ENCODE assay signal across 27 cellular contexts in the genomic region with DNA sequence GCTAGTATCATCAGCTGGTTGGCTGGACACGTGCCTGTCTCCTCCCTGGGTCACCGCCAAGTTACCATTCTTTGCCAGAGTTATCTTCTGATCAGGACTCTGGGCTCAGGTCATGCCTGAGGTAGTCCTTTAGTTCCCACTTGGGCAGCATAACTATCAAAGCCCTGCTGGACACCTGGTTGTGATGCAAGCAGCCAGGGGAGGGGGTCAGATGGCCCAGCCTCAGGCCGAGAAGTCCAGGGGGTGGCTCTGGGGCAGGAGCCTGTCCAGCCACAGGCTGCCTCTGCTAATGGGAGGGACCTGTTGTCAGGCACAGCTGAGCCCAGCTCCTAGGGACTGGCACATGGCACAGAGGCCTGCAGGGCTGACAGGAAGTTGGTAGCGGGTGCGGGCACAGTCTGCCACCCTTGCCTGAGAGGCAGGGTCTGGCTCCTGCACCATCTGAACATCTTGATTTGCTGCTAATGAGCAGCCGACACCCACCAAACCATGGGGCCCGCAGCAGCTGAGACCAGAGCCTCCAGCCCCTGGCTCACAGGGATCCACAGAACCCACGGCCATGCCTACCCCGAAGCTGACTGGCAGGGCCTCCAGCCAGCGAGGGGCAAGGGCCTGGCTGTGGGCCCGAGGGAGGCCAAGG.
"Had no signal": no experiment of that assay in that cellular context is flagged by ENCODE, and none has a peak within 500 bp of the region (broad histone marks: within the 10 kb centered on the region; RNA-seq: fewer than 3 reads in every experiment).

No MANE protein-coding gene starts in this region.

- H3K4me3 Mint-ChIP-seq: activated B cell treated with CpG ODN at 0.5 μM for 24 hours; activated CD4-positive, alpha-beta memory T cell treated with anti-CD3 and anti-CD28 coated beads for 36 hours; activated CD4-positive, alpha-beta T cell treated with anti-CD3 and anti-CD28 coated beads for 36 hours; activated CD4-positive, alpha-beta T cell treated with anti-CD3 and anti-CD28 coated beads, Interleukin-2, amount 10 ng/mL, durations not matched to agents 24 days and 14 days; activated CD8-positive, alpha-beta memory T cell treated with anti-CD3 and anti-CD28 coated beads, Interleukin-2, amount 10 ng/mL, durations not matched to agents 7 days and 5 days; activated CD8-positive, alpha-beta T cell treated with anti-CD3 and anti-CD28 coated beads, Interleukin-2, amount 10 ng/mL, durations not matched to agents 7 days and 5 days; activated naive CD8-positive, alpha-beta T cell; activated T-cell treated with anti-CD3 and anti-CD28 coated beads, Interleukin-2, amount 50 U/mL, for 24 hours; activated T-helper 17 cell treated with anti-CD3 and anti-CD28 coated beads, Interleukin-2, amount 50 U/mL, for 72 hours; central memory CD8-positive, alpha-beta T cell; effector memory CD8-positive, alpha-beta T cell had no signal

- H3K36me3 ChIP-seq: brain microvascular endothelial cell, esophagus muscularis mucosa, gastroesophageal sphincter had no signal

- ATAC-seq: activated CD4-positive, alpha-beta T cell treated with anti-CD3 and anti-CD28 coated beads for 36 hours; activated CD8-positive, alpha-beta memory T cell treated with anti-CD3 and anti-CD28 coated beads, Interleukin-2, amount 10 ng/mL, durations not matched to agents 7 days and 5 days; activated CD8-positive, alpha-beta T cell treated with anti-CD3 and anti-CD28 coated beads, Interleukin-2, amount 10 ng/mL, durations not matched to agents 7 days and 5 days; activated T-helper 17 cell treated with anti-CD3 and anti-CD28 coated beads, Interleukin-2, amount 50 U/mL, for 72 hours; effector memory CD8-positive, alpha-beta T cell; foreskin keratinocyte; gastroesophageal sphincter had no signal

- H3K27me3 ChIP-seq: brain microvascular endothelial cell, esophagus muscularis mucosa, gastroesophageal sphincter had no signal

- H3K27me3 Mint-ChIP-seq: activated CD4-positive, alpha-beta memory T cell treated with anti-CD3 and anti-CD28 coated beads for 36 hours; activated CD4-positive, alpha-beta T cell treated with anti-CD3 and anti-CD28 coated beads, Interleukin-2, amount 10 ng/mL, durations not matched to agents 24 days and 14 days; activated CD8-positive, alpha-beta memory T cell treated with anti-CD3 and anti-CD28 coated beads, Interleukin-2, amount 10 ng/mL, durations not matched to agents 7 days and 5 days; activated naive CD8-positive, alpha-beta T cell; activated T-cell treated with anti-CD3 and anti-CD28 coated beads, Interleukin-2, amount 50 U/mL, for 24 hours; activated T-helper 17 cell treated with anti-CD3 and anti-CD28 coated beads, Interleukin-2, amount 50 U/mL, for 72 hours; central memory CD8-positive, alpha-beta T cell; effector memory CD8-positive, alpha-beta T cell had no signal

- DNase-seq: activated B cell treated with CpG ODN at 0.5 μM for 24 hours; activated CD4-positive, alpha-beta memory T cell treated with anti-CD3 and anti-CD28 coated beads for 36 hours; activated CD4-positive, alpha-beta T cell treated with anti-CD3 and anti-CD28 coated beads for 36 hours; activated CD4-positive, alpha-beta T cell treated with anti-CD3 and anti-CD28 coated beads, Interleukin-2, amount 10 ng/mL, durations not matched to agents 24 days and 14 days; activated CD4-positive, CD25-positive, alpha-beta regulatory T cell treated with anti-CD3 and anti-CD28 coated beads, Interleukin-2, amount 50 U/mL, for 72 hours; activated CD8-positive, alpha-beta memory T cell treated with anti-CD3 and anti-CD28 coated beads, Interleukin-2, amount 10 ng/mL, durations not matched to agents 7 days and 5 days; activated CD8-positive, alpha-beta memory T cell treated with anti-CD3 and anti-CD28 coated beads, Interleukin-2, amount 50 U/mL, for 4 hours; activated CD8-positive, alpha-beta T cell treated with anti-CD3 and anti-CD28 coated beads, Interleukin-2, amount 10 ng/mL, durations not matched to agents 7 days and 5 days; activated effector memory CD4-positive, alpha-beta T cell treated with Interleukin-2 at 50 U/mL for 16 hours; activated gamma-delta T cell treated with Interleukin-2 at 50 U/mL for 16 hours; activated naive CD4-positive, alpha-beta T cell treated with anti-CD3 and anti-CD28 coated beads, Interleukin-2, amount 50 U/mL, for 16 hours; activated naive CD4-positive, alpha-beta T cell treated with Interleukin-2 at 50 U/mL for 16 hours; activated T-cell treated with anti-CD3 and anti-CD28 coated beads, Interleukin-2, amount 50 U/mL, for 24 hours; amniotic stem cell; brain microvascular endothelial cell; cortex of kidney; dermis blood vessel endothelial cell; effector CD4-positive, alpha-beta T cell; effector memory CD8-positive, alpha-beta T cell; erythroblast; foreskin keratinocyte; T-helper 2 cell had no signal

- H3K9me3 ChIP-seq: esophagus muscularis mucosa, gastroesophageal sphincter had no signal

- H3K4me1 Mint-ChIP-seq: activated B cell treated with CpG ODN at 0.5 μM for 24 hours; activated CD4-positive, alpha-beta T cell treated with anti-CD3 and anti-CD28 coated beads for 36 hours; activated CD4-positive, alpha-beta T cell treated with anti-CD3 and anti-CD28 coated beads, Interleukin-2, amount 10 ng/mL, durations not matched to agents 24 days and 14 days; activated CD8-positive, alpha-beta memory T cell treated with anti-CD3 and anti-CD28 coated beads, Interleukin-2, amount 10 ng/mL, durations not matched to agents 7 days and 5 days; activated T-helper 17 cell treated with anti-CD3 and anti-CD28 coated beads, Interleukin-2, amount 50 U/mL, for 72 hours; central memory CD8-positive, alpha-beta T cell had no signal

- H3K9me3 Mint-ChIP-seq: activated B cell treated with CpG ODN at 0.5 μM for 24 hours; activated CD4-positive, alpha-beta memory T cell treated with anti-CD3 and anti-CD28 coated beads for 36 hours; activated CD4-positive, alpha-beta T cell treated with anti-CD3 and anti-CD28 coated beads, Interleukin-2, amount 10 ng/mL, durations not matched to agents 24 days and 14 days; activated T-cell treated with anti-CD3 and anti-CD28 coated beads, Interleukin-2, amount 50 U/mL, for 24 hours; activated T-helper 17 cell treated with anti-CD3 and anti-CD28 coated beads, Interleukin-2, amount 50 U/mL, for 72 hours had no signal

- H3K4me3 ChIP-seq: esophagus muscularis mucosa, gastroesophageal sphincter had no signal

- H3K36me3 Mint-ChIP-seq: activated CD4-positive, alpha-beta memory T cell treated with anti-CD3 and anti-CD28 coated beads for 36 hours; activated CD8-positive, alpha-beta memory T cell treated with anti-CD3 and anti-CD28 coated beads, Interleukin-2, amount 10 ng/mL, durations not matched to agents 7 days and 5 days; activated naive CD8-positive, alpha-beta T cell had no signal

- H3K27ac ChIP-seq: brain microvascular endothelial cell, esophagus muscularis mucosa, foreskin keratinocyte, gastroesophageal sphincter had no signal

- H3K4me1 ChIP-seq: foreskin keratinocyte had no signal

- H3K27ac Mint-ChIP-seq: activated B cell treated with CpG ODN at 0.5 μM for 24 hours; activated CD4-positive, alpha-beta memory T cell treated with anti-CD3 and anti-CD28 coated beads for 36 hours; activated CD4-positive, alpha-beta T cell treated with anti-CD3 and anti-CD28 coated beads for 36 hours; activated CD4-positive, alpha-beta T cell treated with anti-CD3 and anti-CD28 coated beads, Interleukin-2, amount 10 ng/mL, durations not matched to agents 24 days and 14 days; activated CD8-positive, alpha-beta memory T cell treated with anti-CD3 and anti-CD28 coated beads, Interleukin-2, amount 10 ng/mL, durations not matched to agents 7 days and 5 days; activated CD8-positive, alpha-beta T cell treated with anti-CD3 and anti-CD28 coated beads, Interleukin-2, amount 10 ng/mL, durations not matched to agents 7 days and 5 days; activated naive CD8-positive, alpha-beta T cell; activated T-cell treated with anti-CD3 and anti-CD28 coated beads, Interleukin-2, amount 50 U/mL, for 24 hours; activated T-helper 17 cell treated with anti-CD3 and anti-CD28 coated beads, Interleukin-2, amount 50 U/mL, for 72 hours; effector memory CD8-positive, alpha-beta T cell had no signal
